In genomic region chr1:156489166-156489934, GRCh38 we compare ENCODE assay signal across 8 cellular contexts. TPM values are rescaled to one million over a fixed set of nuclear protein-coding genes. Genes with fewer than 3 reads are reported as not detected.
DNase-seq lines count a peak whose midpoint lies in the region; ATAC-seq and TF ChIP-seq lines count a peak whose summit lies in the region.

No MANE protein-coding gene starts in this region.

- no peaks in the 10 kb centered on the region for H3K36me3 ChIP-seq in HUES6 (ENCODE audit: control insufficient read depth, insufficient read depth, low read length)
- H3K36me3 ChIP-seq in MG63 = peaks cover 10% of the 10 kb centered on the region

- H3K27ac ChIP-seq in HUES6 (ENCODE audit: low read depth, low read length) = no peak overlapping the region

- peaks cover 52% of the 10 kb centered on the region for H3K4me1 ChIP-seq in HUES6 (ENCODE audit: control insufficient read depth, insufficient read depth, low read length)

- H3K4me3 ChIP-seq in HUES6 (ENCODE audit: low read depth, low read length) (peak overlapping the region; percentile 50; the same call in 1 of the 2 replicates), astrocyte of the spinal cord (ENCODE audit: low read depth, low read length) (no peak overlapping the region), MG63 (no peak overlapping the region)

- in situ Hi-C loops in astrocyte of the spinal cord (cut with HindIII; ENCODE audit: low sequenced_read_pairs) = no loop called here

- peak; percentile 37 for DNase-seq in stimulated activated CD4-positive, alpha-beta T cell treated with anti-CD3 and anti-CD28 coated beads, Interleukin-12 subunit alpha, Interleukin-12 subunit beta, amount 100 ng/mL, for 4 hours
- DNase-seq in stimulated activated CD4-positive, alpha-beta T cell treated with anti-CD3 and anti-CD28 coated beads, Interleukin-2, amount 100 ng/mL, for 48 hours = no peak
- DNase-seq in SHP77 (lab: John Stamatoyannopoulos, UW) = peak; percentile 93 to 94
- no peak for DNase-seq in astrocyte of the spinal cord (ENCODE audit: low read depth, low spot score)
- DNase-seq in left colon = peak; percentile 49 to 68
- peak; percentile 64 for DNase-seq in stimulated activated CD8-positive, alpha-beta memory T cell treated with anti-CD3 and anti-CD28 coated beads, Interleukin-4, amount 100 ng/mL, for 48 hours
- DNase-seq in MG63 = no peak

- ATAC-seq in left colon = peak; percentile 52

- intact Hi-C loops in left colon (cut with DNase I, micrococcal nuclease) = no loop called here

- TF ChIP-seq CTCF in astrocyte of the spinal cord (IDR thresholded peaks at IDR 0.05; ENCODE audit: low read depth, low read length) = peak; percentile 20

- H3K9ac ChIP-seq in HUES6 (ENCODE audit: low read length) = peak overlapping the region; percentile 53

- H3K27me3 ChIP-seq in HUES6 (ENCODE audit: control insufficient read depth, insufficient read depth, low read length) (no peaks in the 10 kb centered on the region), MG63 (no peaks in the 10 kb centered on the region)

- H3K9me3 ChIP-seq in HUES6 (ENCODE audit: control insufficient read depth, insufficient read depth, low read depth, low read length) (no peaks in the 10 kb centered on the region), MG63 (no peaks in the 10 kb centered on the region)

RNA-seq across cellular contexts. Expression of gene MEF2D, which starts 11.2 kb away (rescaled TPM):
- total RNA-seq in left colon = 10 to 100 TPM; 45.9 to 66.4 TPM
- 3.4 and 11.7 TPM in 2 replicates for total RNA-seq in MG63 (2014; rRNA removed; shearing (Covaris generic); ENCODE audit: low replicate concordance)

Comparison
In these comparisons a context has a peak if more than half of its experiments do, and no peak if none do; other contexts are left out.
1. DNase-seq: peak in stimulated activated CD4-positive, alpha-beta T cell treated with anti-CD3 and anti-CD28 coated beads, Interleukin-12 subunit alpha, Interleukin-12 subunit beta, amount 100 ng/mL, for 4 hours (single experiment), SHP77 (2 of 2), left colon (2 of 2) and stimulated activated CD8-positive, alpha-beta memory T cell treated with anti-CD3 and anti-CD28 coated beads, Interleukin-4, amount 100 ng/mL, for 48 hours (single experiment); none in stimulated activated CD4-positive, alpha-beta T cell treated with anti-CD3 and anti-CD28 coated beads, Interleukin-2, amount 100 ng/mL, for 48 hours (0 of 2), astrocyte of the spinal cord (single experiment) and MG63 (single experiment).